ENCODE assay signal across 40 cellular contexts in genomic region chr11:129536338-129536737, GRCh38.
"Had no signal": no experiment of that assay in that cellular context is flagged by ENCODE, and none has a peak within 500 bp of the region (broad histone marks: within the 10 kb centered on the region; RNA-seq: fewer than 3 reads in every experiment).

No MANE protein-coding gene starts in this region.

- H3K27me3 ChIP-seq: adrenal gland, body of pancreas, brain microvascular endothelial cell, breast epithelium, cardiac muscle cell had no signal

- H3K27ac Mint-ChIP-seq: activated B cell treated with CpG ODN at 0.5 μM for 24 hours; activated CD4-positive, alpha-beta memory T cell treated with anti-CD3 and anti-CD28 coated beads for 36 hours; activated CD4-positive, alpha-beta T cell treated with anti-CD3 and anti-CD28 coated beads, Interleukin-2, amount 10 ng/mL, durations not matched to agents 24 days and 14 days; activated CD8-positive, alpha-beta T cell treated with anti-CD3 and anti-CD28 coated beads for 36 hours; activated naive CD4-positive, alpha-beta T cell treated with anti-CD3 and anti-CD28 coated beads for 36 hours; activated naive CD4-positive, alpha-beta T cell treated with anti-CD3 and anti-CD28 coated beads, Interleukin-2, amount 50 U/mL, for 72 hours; activated naive CD8-positive, alpha-beta T cell treated with anti-CD3 and anti-CD28 coated beads for 36 hours; activated T-cell treated with anti-CD3 and anti-CD28 coated beads, Interleukin-2, amount 50 U/mL, for 72 hours; activated T-helper 1 cell treated with anti-CD3 and anti-CD28 coated beads, Interleukin-12 subunit alpha, Interleukin-12 subunit beta, Interleukin-2, Interleukin-4 antibody, amounts not matched to agents 30 ng/mL and 10 ng/mL and 1 ng/mL, durations not matched to agents 14 hours and 24 hours and 36 hours; activated T-helper 17 cell treated with anti-CD3 and anti-CD28 coated beads, Interleukin-2, amount 50 U/mL, for 72 hours; T-helper 1 cell treated with Interleukin-12 subunit alpha and Interleukin-12 subunit beta and Interleukin-4 antibody, amounts not matched to agents 30 μg/mL and 1 μg/mL, for 36 hours; T-helper 2 cell treated with Interferon-gamma antibody and Interleukin-4, amounts not matched to agents 5 μg/mL and 100 μg/mL, for 36 hours had no signal

- H3K4me1 Mint-ChIP-seq: activated B cell treated with CpG ODN at 0.5 μM for 24 hours; activated CD4-positive, alpha-beta T cell treated with anti-CD3 and anti-CD28 coated beads, Interleukin-2, amount 10 ng/mL, durations not matched to agents 24 days and 14 days; activated naive CD8-positive, alpha-beta T cell treated with anti-CD3 and anti-CD28 coated beads for 36 hours; activated T-helper 17 cell treated with anti-CD3 and anti-CD28 coated beads, Interleukin-2, amount 50 U/mL, for 72 hours; central memory CD8-positive, alpha-beta T cell had no signal

- H3K4me3 ChIP-seq: adrenal gland, body of pancreas, breast epithelium, cardiac muscle cell had no signal

- H3K4me3 Mint-ChIP-seq: activated B cell treated with CpG ODN at 0.5 μM for 24 hours; activated CD4-positive, alpha-beta memory T cell treated with anti-CD3 and anti-CD28 coated beads for 36 hours; activated CD4-positive, alpha-beta T cell treated with anti-CD3 and anti-CD28 coated beads, Interleukin-2, amount 10 ng/mL, durations not matched to agents 24 days and 14 days; activated CD8-positive, alpha-beta T cell treated with anti-CD3 and anti-CD28 coated beads for 36 hours; activated naive CD4-positive, alpha-beta T cell treated with anti-CD3 and anti-CD28 coated beads for 36 hours; activated naive CD8-positive, alpha-beta T cell treated with anti-CD3 and anti-CD28 coated beads for 36 hours; activated T-cell treated with anti-CD3 and anti-CD28 coated beads, Interleukin-2, amount 50 U/mL, for 4 hours; activated T-cell treated with anti-CD3 and anti-CD28 coated beads, Interleukin-2, amount 50 U/mL, for 72 hours; activated T-helper 1 cell treated with anti-CD3 and anti-CD28 coated beads, Interleukin-12 subunit alpha, Interleukin-12 subunit beta, Interleukin-2, Interleukin-4 antibody, amounts not matched to agents 30 ng/mL and 10 ng/mL and 1 ng/mL, durations not matched to agents 14 hours and 24 hours and 36 hours; activated T-helper 17 cell treated with anti-CD3 and anti-CD28 coated beads, Interleukin-2, amount 50 U/mL, for 72 hours; central memory CD8-positive, alpha-beta T cell; T-helper 1 cell treated with Interleukin-12 subunit alpha and Interleukin-12 subunit beta and Interleukin-4 antibody, amounts not matched to agents 30 μg/mL and 1 μg/mL, for 36 hours; T-helper 2 cell treated with Interferon-gamma antibody and Interleukin-4, amounts not matched to agents 5 μg/mL and 100 μg/mL, for 36 hours had no signal

- FAIRE-seq: astrocyte, TTC549 had no signal

- H3K27ac ChIP-seq: adrenal gland, body of pancreas, brain microvascular endothelial cell, breast epithelium, cardiac muscle cell, VCaP had no signal

- H3K36me3 ChIP-seq: adrenal gland, brain microvascular endothelial cell, breast epithelium, cardiac muscle cell had no signal

- DNase-seq: activated B cell treated with CpG ODN at 0.5 μM for 24 hours; activated CD4-positive, alpha-beta memory T cell treated with anti-CD3 and anti-CD28 coated beads for 36 hours; activated CD4-positive, alpha-beta T cell treated with anti-CD3 and anti-CD28 coated beads for 4 hours; activated CD4-positive, alpha-beta T cell treated with anti-CD3 and anti-CD28 coated beads, Interleukin-2, amount 10 ng/mL, durations not matched to agents 24 days and 14 days; activated CD4-positive, alpha-beta T cell treated with anti-CD3 and anti-CD28 coated beads, Interleukin-2, amount 50 U/mL, for 1 hour; activated CD4-positive, alpha-beta T cell treated with anti-CD3 and anti-CD28 coated beads, Interleukin-2, amount 50 U/mL, for 4 hours; activated CD4-positive, CD25-positive, alpha-beta regulatory T cell treated with anti-CD3 and anti-CD28 coated beads, Interleukin-2, amount 50 U/mL, for 72 hours; activated CD8-positive, alpha-beta memory T cell treated with anti-CD3 and anti-CD28 coated beads, Interleukin-2, amount 50 U/mL, for 4 hours; activated CD8-positive, alpha-beta T cell treated with anti-CD3 and anti-CD28 coated beads for 36 hours; activated effector memory CD4-positive, alpha-beta T cell treated with anti-CD3 and anti-CD28 coated beads, Interleukin-2, amount 50 U/mL, for 16 hours; activated gamma-delta T cell treated with Interleukin-2 at 50 U/mL for 16 hours; activated naive CD4-positive, alpha-beta T cell; activated naive CD4-positive, alpha-beta T cell treated with anti-CD3 and anti-CD28 coated beads for 36 hours; activated naive CD4-positive, alpha-beta T cell treated with anti-CD3 and anti-CD28 coated beads, Interleukin-2, amount 50 U/mL, for 16 hours; activated naive CD8-positive, alpha-beta T cell treated with anti-CD3 and anti-CD28 coated beads for 36 hours; activated T-cell treated with anti-CD3 and anti-CD28 coated beads for 4 hours; activated T-cell treated with anti-CD3 and anti-CD28 coated beads, Interleukin-2, amount 50 U/mL, for 1 hour; activated T-cell treated with anti-CD3 and anti-CD28 coated beads, Interleukin-2, amount 50 U/mL, for 4 hours; activated T-cell treated with anti-CD3 and anti-CD28 coated beads, Interleukin-2, amount 50 U/mL, for 72 hours; adrenal gland; amniotic stem cell; aorta; body of pancreas; brain microvascular endothelial cell; caudate nucleus; cerebellar nuclear complex; T-helper 1 cell; T-helper 2 cell; T-helper 9 cell had no signal

- H3K27me3 Mint-ChIP-seq: activated B cell treated with CpG ODN at 0.5 μM for 24 hours; activated CD4-positive, alpha-beta memory T cell treated with anti-CD3 and anti-CD28 coated beads for 36 hours; activated CD4-positive, alpha-beta T cell treated with anti-CD3 and anti-CD28 coated beads, Interleukin-2, amount 10 ng/mL, durations not matched to agents 24 days and 14 days; activated CD8-positive, alpha-beta T cell treated with anti-CD3 and anti-CD28 coated beads for 36 hours; activated T-helper 17 cell treated with anti-CD3 and anti-CD28 coated beads, Interleukin-2, amount 50 U/mL, for 72 hours; central memory CD8-positive, alpha-beta T cell had no signal
